ENCODE assay signal across 8 cellular contexts in genomic region chr11:124876818-124877630, GRCh38. TPM values are rescaled to one million over a fixed set of nuclear protein-coding genes. Genes with fewer than 3 reads are reported as not detected.
DNase-seq lines count a peak whose midpoint lies in the region; ATAC-seq, FAIRE-seq and TF ChIP-seq lines count a peak whose summit lies in the region.

No MANE protein-coding gene starts in this region.

- TF ChIP-seq EP300 in A549 (IDR thresholded peaks at IDR 0.05): no peak

- peak overlapping the region; percentile 84 for H3K4me3 Mint-ChIP-seq in chondrocyte (ENCODE audit: unreplicated experiment)

- H3K9ac ChIP-seq in HUES6 (ENCODE audit: low read length) (no peak overlapping the region), muscle layer of colon (ENCODE audit: low read length) (peak overlapping the region; percentile 69)

- peak overlapping the region; percentile 92 to 94 for H3K27ac ChIP-seq in A549
- H3K27ac ChIP-seq in HUES6 (ENCODE audit: low read depth, low read length): no peak overlapping the region
- H3K27ac ChIP-seq in muscle layer of colon (ENCODE audit: low read depth, low read length): peak overlapping the region; percentile 93

- H3K27me3 Mint-ChIP-seq in chondrocyte (ENCODE audit: low read depth): peaks cover 16% of the 10 kb centered on the region

- CTCF ChIA-PET in A549 (lab: Yijun Ruan, JAX): interaction anchor here (0.6 to 5.5 kb wide), 38 partner anchors 8 to 472 kb away, joined by 3 to 38 read pairs (median 4); partner anchors contain the start of genes CCDC15, ROBO3 and ROBO4

- peaks cover 22% of the 10 kb centered on the region for H3K4me1 Mint-ChIP-seq in chondrocyte (ENCODE audit: low read depth)

- TF ChIP-seq RAD21 in A549 (conservative IDR thresholded peaks at IDR 0.05 in 1 of 2, IDR thresholded peaks at IDR 0.05 in 1 of 2): no peak

- H3K36me3 ChIP-seq in HUES6 (ENCODE audit: control insufficient read depth, insufficient read depth, low read length): no peaks in the 10 kb centered on the region
- H3K36me3 ChIP-seq in muscle layer of colon (ENCODE audit: insufficient read depth, low read length): no peaks in the 10 kb centered on the region

- WGBS in A549 (ENCODE audit: missing lambda C conversion rate): 82% methylated on average over 30 of the region's 30 CpGs

- DNase-seq in A549 (ENCODE audit: low read depth in 1 of 2, low spot score in 1 of 2) (no peak), chondrocyte (ENCODE audit: low spot score) (no peak), occipital lobe (lab: John Stamatoyannopoulos, UW) (no peak), HCEC 1CT (no peak), GM03348 (ENCODE audit: low spot score) (no peak)

- H3K9me3 ChIP-seq in A549 (no peaks in the 10 kb centered on the region), HUES6 (ENCODE audit: control insufficient read depth, insufficient read depth, low read depth, low read length) (no peaks in the 10 kb centered on the region), muscle layer of colon (ENCODE audit: low read length) (no peaks in the 10 kb centered on the region)

- POLR2A ChIA-PET in A549 (lab: Yijun Ruan, JAX): interaction anchor here (0.5 to 1.8 kb wide), 19 partner anchors 10 to 254 kb away, joined by 3 to 35 read pairs (median 4); partner anchors contain the start of genes CCDC15, MSANTD2, ROBO4 and TBRG1

- no peak for ATAC-seq in A549
- ATAC-seq in HG02763 (IDR thresholded peaks at IDR 0.05; ENCODE audit: unreplicated experiment): no peak

- H3K4me3 ChIP-seq in A549: peak overlapping the region; percentile 61
- peak overlapping the region; percentile 82 for H3K4me3 ChIP-seq in HUES6 (ENCODE audit: low read depth, low read length)
- peak overlapping the region; percentile 77 to 90 for H3K4me3 ChIP-seq in muscle layer of colon (ENCODE audit: low read depth in 1 of 2, low read length in 2 of 2)

- TF ChIP-seq POLR2A in A549 (IDR thresholded peaks at IDR 0.05; ENCODE audit: low read length): no peak

- peaks cover 51% of the 10 kb centered on the region for H3K27me3 ChIP-seq in HUES6 (ENCODE audit: control insufficient read depth, insufficient read depth, low read length)
- H3K27me3 ChIP-seq in muscle layer of colon (ENCODE audit: control insufficient read depth in 1 of 2, insufficient read depth in 2 of 2, low read length in 2 of 2): peaks cover 0 to 26% of the 10 kb centered on the region in 2 donors

- TF ChIP-seq CTCF in A549 (IDR thresholded peaks at IDR 0.05) (no peak), chondrocyte (IDR thresholded peaks at IDR 0.05) (no peak)

- no peak for FAIRE-seq in A549 (lab: Jason Lieb, UNC)

- H3K4me1 ChIP-seq in A549 (peaks cover 6% of the 10 kb centered on the region; the same call in 1 of the 3 replicates), HUES6 (ENCODE audit: control insufficient read depth, insufficient read depth, low read length) (peaks cover 10% of the 10 kb centered on the region), muscle layer of colon (ENCODE audit: insufficient read depth, low read length) (peaks cover 18% of the 10 kb centered on the region)

- H3K4me2 ChIP-seq in A549: peak overlapping the region; percentile 97

- no peaks in the 10 kb centered on the region for H3K9me3 Mint-ChIP-seq in chondrocyte (ENCODE audit: low read depth)

- peak overlapping the region; percentile 96 for H3K27ac Mint-ChIP-seq in chondrocyte (ENCODE audit: unreplicated experiment)

- no peaks in the 10 kb centered on the region for H3K36me3 Mint-ChIP-seq in chondrocyte (ENCODE audit: low read depth)

TF ChIP-seq in A549, 52 proteins besides CTCF, POLR2A, EP300 and RAD21:
- TF ChIP-seq SREBF2 (IDR thresholded peaks at IDR 0.05) (no peak), FOXS1 (CRISPR knock-in tag; IDR thresholded peaks at IDR 0.05) (no peak), RNF2 (IDR thresholded peaks at IDR 0.05; ENCODE audit: borderline replicate concordance, low read depth) (no peak), JUNB (IDR thresholded peaks at IDR 0.05) (no peak), PBX3 (IDR thresholded peaks at IDR 0.05) (no peak), MAX (IDR thresholded peaks at IDR 0.05) (no peak)

RNA-seq across cellular contexts. Expression of gene ROBO3, which starts 11.8 kb away (rescaled TPM):
- polyA plus RNA-seq in A549 (2011; rRNA removed) (2.1 and 3.0 TPM in 2 replicates), A549 (2017; fragmentation: RNase III; extraction: RNeasy Plus Mini Kit Qiagen cat#74134 plus additional on column Dnase treatment) (2.6 to 2.8 TPM (median 2.8 TPM) in 3 replicates)
- 3.1 and 4.1 TPM in 2 replicates for polyA plus RNA-seq in A549 (2012; cell fraction: cytosol; rRNA removed)
- 15.0 and 15.2 TPM in 2 replicates for polyA plus RNA-seq in A549 (2012; cell fraction: nucleus; rRNA removed)
- 1.2 and 3.2 TPM in 2 replicates for polyA minus RNA-seq in A549 (2011; rRNA and poly(A)+ RNA removed)
- total RNA-seq in chondrocyte (4.9 to 12.0 TPM (median 10.9 TPM) in 3 replicates), occipital lobe (4.2 TPM)

RNA-seq across cellular contexts. Expression of gene ROBO4, which starts 20.6 kb away (rescaled TPM):
- polyA plus RNA-seq in A549 (2011; rRNA removed): not detected in 2 replicates
- not detected in 2 replicates for polyA plus RNA-seq in A549 (2012; cell fraction: cytosol; rRNA removed)
- polyA plus RNA-seq in A549 (2012; cell fraction: nucleus; rRNA removed): 0.01 TPM in 1 of 2 replicates, not detected in the other
- not detected in 3 replicates for polyA plus RNA-seq in A549 (2017; fragmentation: RNase III; extraction: RNeasy Plus Mini Kit Qiagen cat#74134 plus additional on column Dnase treatment)
- polyA minus RNA-seq in A549 (2011; rRNA and poly(A)+ RNA removed): not detected in 2 replicates
- not detected in 3 replicates for total RNA-seq in chondrocyte
- 3.6 TPM for total RNA-seq in occipital lobe

RNA-seq across cellular contexts. Expression of gene HEPN1, which starts 42.0 kb away (rescaled TPM):
- polyA plus RNA-seq in A549 (2011; rRNA removed) (not detected in 2 replicates), A549 (2017; fragmentation: RNase III; extraction: RNeasy Plus Mini Kit Qiagen cat#74134 plus additional on column Dnase treatment) (not detected in 3 replicates)
- polyA plus RNA-seq in A549 (2012; cell fraction: cytosol; rRNA removed): not detected in 2 replicates
- polyA plus RNA-seq in A549 (2012; cell fraction: nucleus; rRNA removed): not detected in 2 replicates
- not detected in 2 replicates for polyA minus RNA-seq in A549 (2011; rRNA and poly(A)+ RNA removed)
- total RNA-seq in chondrocyte (not detected in 3 replicates), occipital lobe (not detected)

RNA-seq across cellular contexts. Expression of gene HEPACAM, which starts 58.8 kb away (rescaled TPM):
- not detected in 2 replicates for polyA plus RNA-seq in A549 (2011; rRNA removed)
- not detected in 2 replicates for polyA plus RNA-seq in A549 (2012; cell fraction: cytosol; rRNA removed)
- polyA plus RNA-seq in A549 (2012; cell fraction: nucleus; rRNA removed): not detected in 2 replicates
- polyA plus RNA-seq in A549 (2017; fragmentation: RNase III; extraction: RNeasy Plus Mini Kit Qiagen cat#74134 plus additional on column Dnase treatment): not detected in 3 replicates
- not detected in 2 replicates for polyA minus RNA-seq in A549 (2011; rRNA and poly(A)+ RNA removed)
- total RNA-seq in chondrocyte: not detected in 3 replicates
- total RNA-seq in occipital lobe: 12.6 TPM
